In the genomic region with DNA sequence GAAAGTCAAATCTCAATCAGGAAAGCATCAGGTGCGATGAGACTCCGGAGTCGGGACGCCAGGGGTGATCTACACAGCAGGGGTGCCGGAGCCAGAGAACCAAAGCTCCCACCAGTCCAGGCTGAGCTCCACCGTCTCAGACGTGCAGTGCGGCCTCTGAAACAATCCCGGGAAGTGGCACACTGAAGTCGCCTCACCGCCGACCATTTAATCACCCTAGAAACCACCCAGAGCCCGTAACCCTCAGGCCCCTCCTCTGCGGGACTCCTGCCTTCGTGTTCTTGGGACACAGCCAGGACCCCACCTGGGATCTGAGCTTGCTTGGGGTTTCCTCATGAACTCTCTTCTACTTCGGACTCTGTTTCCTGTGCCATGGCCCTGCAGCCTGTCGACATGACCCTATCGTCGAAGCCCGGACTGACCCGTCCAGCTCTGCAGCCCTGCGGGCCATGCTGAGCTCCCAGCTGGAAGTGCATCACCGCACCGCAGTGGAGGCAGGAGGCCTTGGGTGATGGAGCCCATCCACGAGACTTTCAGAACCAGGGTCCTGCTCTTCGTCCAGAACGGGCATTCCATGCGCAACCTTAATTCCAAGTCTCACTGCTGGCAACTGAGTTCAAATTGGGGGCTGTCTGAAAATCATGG, we compare ENCODE assay signal across 16 cellular contexts.
DNase-seq lines count a peak whose midpoint lies in the region; ATAC-seq, FAIRE-seq and TF ChIP-seq lines count a peak whose summit lies in the region.
"Had no signal": no experiment of that assay in that cellular context is flagged by ENCODE, and none has a peak within 500 bp of the region (broad histone marks: within the 10 kb centered on the region; RNA-seq: fewer than 3 reads in every experiment).

No MANE protein-coding gene starts in this region.

- no peak overlapping the region for H3K27ac Mint-ChIP-seq in activated naive CD4-positive, alpha-beta T cell treated with anti-CD3 and anti-CD28 coated beads, Interleukin-2, amount 50 U/mL, for 72 hours
- H3K27ac Mint-ChIP-seq: CD8-positive, alpha-beta memory T cell; GM23338; HFFc6 had no signal

- H3K36me3 ChIP-seq in H1 (ENCODE audit: control insufficient read depth in 2 of 4, insufficient read depth in 4 of 4, low read length in 3 of 4), result no peaks in the 10 kb centered on the region
- H3K36me3 ChIP-seq in neuronal stem cell (replicated peaks in 1 of 2; ENCODE audit: control insufficient read depth in 2 of 2, insufficient read depth in 2 of 2, low read length in 2 of 2), result no peaks in the 10 kb centered on the region
- no peaks in the 10 kb centered on the region for H3K36me3 ChIP-seq in spleen
- H3K36me3 ChIP-seq: BLaER1 had no signal

- H2AFZ ChIP-seq in H1 (ENCODE audit: low read length) (no peak overlapping the region), neuronal stem cell (ENCODE audit: low read length) (no peak overlapping the region)
- H2AFZ ChIP-seq: GM23338 had no signal

- peaks cover 0 to 26% (median 11%) of the 10 kb centered on the region in 4 experiments; a peak in 6 of 7 replicates for H3K4me1 ChIP-seq in H1 (replicated peaks in 1 of 4; ENCODE audit: control insufficient read depth in 3 of 4, insufficient read depth in 4 of 4, low read length in 3 of 4)
- H3K4me1 ChIP-seq in neuronal stem cell (ENCODE audit: control insufficient read depth in 2 of 2, insufficient read depth in 1 of 2, low read depth in 1 of 2, low read length in 2 of 2), result peaks cover 12 to 22% of the 10 kb centered on the region in 2 donors
- H3K4me1 ChIP-seq in spleen, result peaks cover 0 to 10% (median 0%) of the 10 kb centered on the region in 6 donors
- H3K4me1 ChIP-seq: Caco-2 had no signal

- POLR2A ChIA-PET in H1 (lab: Charles Lee; ENCODE audit: partially characterized antibody), result no interaction called here

- H3K27me3 ChIP-seq in H1 (replicated peaks in 1 of 4; ENCODE audit: control insufficient read depth in 3 of 4, extremely low read depth in 1 of 4, insufficient read depth in 3 of 4, low read length in 3 of 4) (no peaks in the 10 kb centered on the region), neuronal stem cell (ENCODE audit: control insufficient read depth in 3 of 3, insufficient read depth in 3 of 3, low read depth in 1 of 3, low read length in 3 of 3) (peaks cover 0 to 5% (median 0%) of the 10 kb centered on the region in 3 experiments), spleen (replicated peaks in 1 of 7) (peaks cover 0 to 56% (median 0%) of the 10 kb centered on the region in 7 donors)
- H3K27me3 ChIP-seq: BLaER1 had no signal

- peaks cover 0 to 8% of the 10 kb centered on the region in 2 donors for H3K9me3 Mint-ChIP-seq in activated naive CD4-positive, alpha-beta T cell treated with anti-CD3 and anti-CD28 coated beads, Interleukin-2, amount 50 U/mL, for 72 hours
- H3K9me3 Mint-ChIP-seq: CD8-positive, alpha-beta memory T cell had no signal

- no peak for TF ChIP-seq EP300 in H1 (IDR thresholded peaks at IDR 0.05; ENCODE audit: borderline replicate concordance in 1 of 2, low read depth in 2 of 2, low read length in 2 of 2)

- no peak overlapping the region for H3K9ac ChIP-seq in H1 (replicated peaks in 1 of 4; ENCODE audit: extremely low read depth in 1 of 4, low read depth in 3 of 4, low read length in 3 of 4)
- no peak overlapping the region for H3K9ac ChIP-seq in neuronal stem cell (ENCODE audit: low read depth, low read length, poor library complexity)
- H3K9ac ChIP-seq: BLaER1 had no signal

- 0 out of 2 replicates have a peak overlapping the region, but pooled peaks have one; percentile 61 for H2BK20ac ChIP-seq in H1 (ENCODE audit: low read length)

- intact Hi-C loops in spleen (cut with DNase I; ENCODE audit: low total_unique reads), result no loop called here

- H3K4me2 ChIP-seq in H1 (ENCODE audit: insufficient read depth in 1 of 2, low read depth in 2 of 2, low read length in 2 of 2), result no peak overlapping the region
- no peak overlapping the region for H3K4me2 ChIP-seq in neuronal stem cell (ENCODE audit: insufficient read depth, low read length, poor library complexity, severe bottlenecking)
- H3K4me2 ChIP-seq: GM23338 had no signal

- H3K4me3 ChIP-seq in H1 (ENCODE audit: extremely low read depth in 1 of 4, insufficient read depth in 2 of 4, low read depth in 3 of 4, low read length in 4 of 4) (no peak overlapping the region), neuronal stem cell (ENCODE audit: low read length in 2 of 2) (no peak overlapping the region), spleen (no peak overlapping the region)
- H3K4me3 ChIP-seq: BLaER1, GM23338 had no signal

- 94% methylated on average over 28 of the region's 28 CpGs; no CpG with 5 or more reads in 1 of the 2 experiments for WGBS in H1 (ENCODE audit: extremely low coverage in 1 of 2, insufficient coverage in 1 of 2, insufficient read length in 1 of 2, insufficient replicate concordance in 2 of 2, low coverage in 1 of 2, low lambda C conversion rate in 2 of 2, missing lambda C conversion rate in 1 of 2), 2 experiments
- no CpG with 5 or more reads among the region's 28 CpGs for WGBS in neuronal stem cell (ENCODE audit: extremely low coverage in 2 of 2, insufficient read length in 2 of 2, insufficient replicate concordance in 1 of 2), 2 donors
- 83 to 91% (median 87%) methylated on average over 28 of the region's 28 CpGs for WGBS in spleen, 5 donors

- H4K5ac ChIP-seq in H1 (ENCODE audit: insufficient read length, low read depth, low read length), result no peak overlapping the region

- H2AK5ac ChIP-seq in H1 (ENCODE audit: low read depth, low read length) (no peak overlapping the region), neuronal stem cell (ENCODE audit: low read depth, low read length) (peak overlapping the region; percentile 33)

- H3K18ac ChIP-seq in H1 (ENCODE audit: extremely low read depth, low read length) (no peak overlapping the region), neuronal stem cell (ENCODE audit: low read length) (peak overlapping the region; percentile 58)

- TF ChIP-seq CTCF in H1 (IDR thresholded peaks at IDR 0.05; ENCODE audit: control extremely low read depth in 1 of 3, insufficient read depth in 1 of 3, low read depth in 1 of 3, low read length in 3 of 3), result no peak
- no peak for TF ChIP-seq CTCF in spleen (IDR thresholded peaks at IDR 0.05 in 8 of 11, conservative IDR thresholded peaks at IDR 0.05 in 3 of 11)

- H2BK15ac ChIP-seq in H1 (ENCODE audit: low read length) (no peak overlapping the region), neuronal stem cell (ENCODE audit: low read length) (peak overlapping the region; percentile 32)

- CTCF ChIA-PET in H1 (lab: Charles Lee; ENCODE audit: partially characterized antibody), result no interaction called here

- peak; percentile 21 for DNase-seq in activated CD8-positive, alpha-beta memory T cell treated with anti-CD3 and anti-CD28 coated beads for 24 hours
- DNase-seq in activated CD8-positive, alpha-beta memory T cell treated with anti-CD3 and anti-CD28 coated beads, Interleukin-2, amount 50 U/mL, for 48 hours, result no peak
- DNase-seq in H1 (ENCODE audit: low read depth in 1 of 2, low spot score in 2 of 2) (peak in 1 of 2 experiments; percentile 41), neuronal stem cell (ENCODE audit: low spot score) (no peak), spleen (peak; percentile 53), NCI-H345 treated with DMSO at 0.1 percent for 48 hours (lab: John Stamatoyannopoulos, UW; ENCODE audit: unreplicated experiment) (no peak)
- DNase-seq in activated naive CD4-positive, alpha-beta T cell treated with anti-CD3 and anti-CD28 coated beads, Interleukin-2, amount 50 U/mL, for 72 hours (ENCODE audit: low spot score in 2 of 2), result no peak
- DNase-seq: AML-193; Caco-2; CD8-positive, alpha-beta memory T cell; HCEC 1CT; HFFc6 had no signal

- H4K8ac ChIP-seq in H1 (ENCODE audit: extremely low read depth, insufficient read depth, low read length), result no peak overlapping the region
- H4K8ac ChIP-seq in neuronal stem cell (ENCODE audit: low read depth, low read length), result no peak overlapping the region

- H2BK12ac ChIP-seq in H1 (ENCODE audit: low read depth, low read length), result peak overlapping the region; percentile 84; the same call in 1 of the 2 replicates
- H2BK12ac ChIP-seq in neuronal stem cell (ENCODE audit: low read length), result no peak overlapping the region

- H4K91ac ChIP-seq in H1 (replicated peaks; ENCODE audit: insufficient read length, low read length) (peak overlapping the region; percentile 80), neuronal stem cell (ENCODE audit: low read depth, low read length, poor library complexity) (no peak overlapping the region)

- H3K36me3 Mint-ChIP-seq in activated naive CD4-positive, alpha-beta T cell treated with anti-CD3 and anti-CD28 coated beads, Interleukin-2, amount 50 U/mL, for 72 hours, result no peaks in the 10 kb centered on the region
- H3K36me3 Mint-ChIP-seq: CD8-positive, alpha-beta memory T cell had no signal

- no peak for TF ChIP-seq POLR2A in H1 (IDR thresholded peaks at IDR 0.05; ENCODE audit: control extremely low read depth in 1 of 2, low read depth in 2 of 2, low read length in 2 of 2)
- no peak for TF ChIP-seq POLR2A in spleen (IDR thresholded peaks at IDR 0.05)

- H3K9me3 ChIP-seq in H1 (ENCODE audit: insufficient read depth in 2 of 2, low read depth in 1 of 2, low read length in 1 of 2) (peaks cover 9 to 52% of the 10 kb centered on the region in 2 experiments; a peak in 3 of 4 replicates), neuronal stem cell (replicated peaks in 1 of 2; ENCODE audit: control insufficient read depth in 2 of 2, insufficient read depth in 1 of 2, low read depth in 1 of 2, low read length in 2 of 2) (peaks cover 0 to 6% of the 10 kb centered on the region in 2 donors), spleen (peaks cover 0 to 46% (median 0%) of the 10 kb centered on the region in 8 donors)

- FAIRE-seq in H1 (lab: Jason Lieb, UNC), result no peak

- no peaks in the 10 kb centered on the region for H3K79me1 ChIP-seq in H1 (ENCODE audit: low read depth, low read length)
- H3K79me1 ChIP-seq in neuronal stem cell (ENCODE audit: low read depth, low read length), result no peaks in the 10 kb centered on the region

- no peak overlapping the region for H3K56ac ChIP-seq in H1 (replicated peaks; ENCODE audit: insufficient read length, low read depth, low read length)

- no peaks in the 10 kb centered on the region for H3K79me2 ChIP-seq in H1 (ENCODE audit: control insufficient read depth in 1 of 2, insufficient read depth in 2 of 2, low read length in 2 of 2)

- no peak for ATAC-seq in GM21360 (IDR thresholded peaks at IDR 0.05; ENCODE audit: unreplicated experiment)
- no peak for ATAC-seq in activated naive CD4-positive, alpha-beta T cell treated with anti-CD3 and anti-CD28 coated beads, Interleukin-2, amount 50 U/mL, for 72 hours
- ATAC-seq: GM23338 had no signal

- H3K27ac ChIP-seq in H1 (ENCODE audit: low read depth, low read length) (no peak overlapping the region), neuronal stem cell (replicated peaks; ENCODE audit: low read length) (no peak overlapping the region), spleen (no peak overlapping the region)
- H3K27ac ChIP-seq: 22Rv1, BLaER1 had no signal

- no peaks in the 10 kb centered on the region for H4K20me1 ChIP-seq in H1 (replicated peaks in 1 of 2; ENCODE audit: control insufficient read depth in 1 of 2, insufficient read depth in 2 of 2, low read length in 2 of 2)
- H4K20me1 ChIP-seq: BLaER1 had no signal

- H2BK120ac ChIP-seq in H1 (replicated peaks; ENCODE audit: low read depth, low read length) (no peak overlapping the region), neuronal stem cell (ENCODE audit: low read depth, low read length) (no peak overlapping the region)

- no peak for TF ChIP-seq RAD21 in H1 (IDR thresholded peaks at IDR 0.05 in 1 of 2, conservative IDR thresholded peaks at IDR 0.05 in 1 of 2; ENCODE audit: low read depth in 2 of 2, low read length in 2 of 2)

- peaks cover 3% of the 10 kb centered on the region; the same call in 1 of the 2 replicates for H3K23me2 ChIP-seq in H1 (ENCODE audit: low read depth, low read length)

- H3K4ac ChIP-seq in H1 (replicated peaks; ENCODE audit: insufficient read length, low read depth, low read length) (peak overlapping the region; percentile 27), neuronal stem cell (ENCODE audit: low read length) (no peak overlapping the region)

- H2BK5ac ChIP-seq in H1 (ENCODE audit: low read depth, low read length) (no peak overlapping the region), neuronal stem cell (ENCODE audit: low read length) (no peak overlapping the region)

- H3K23ac ChIP-seq in H1 (ENCODE audit: insufficient read length), result no peak overlapping the region
- H3K23ac ChIP-seq in neuronal stem cell (ENCODE audit: low read depth, low read length, poor library complexity), result no peak overlapping the region

- H3K14ac ChIP-seq in H1 (ENCODE audit: insufficient read length), result no peak overlapping the region
- no peak overlapping the region for H3K14ac ChIP-seq in neuronal stem cell (ENCODE audit: low read length)

Comparison
In these comparisons a context has a peak if more than half of its experiments do, and no peak if none do; other contexts are left out.
1. DNase-seq: peak in activated CD8-positive, alpha-beta memory T cell treated with anti-CD3 and anti-CD28 coated beads for 24 hours (single experiment) and spleen (single experiment); none in activated CD8-positive, alpha-beta memory T cell treated with anti-CD3 and anti-CD28 coated beads, Interleukin-2, amount 50 U/mL, for 48 hours (single experiment), neuronal stem cell (single experiment), activated naive CD4-positive, alpha-beta T cell treated with anti-CD3 and anti-CD28 coated beads, Interleukin-2, amount 50 U/mL, for 72 hours (0 of 2) and NCI-H345 treated with DMSO at 0.1 percent for 48 hours (single experiment).